ENCODE assay signal across 15 cellular contexts in the genomic region with DNA sequence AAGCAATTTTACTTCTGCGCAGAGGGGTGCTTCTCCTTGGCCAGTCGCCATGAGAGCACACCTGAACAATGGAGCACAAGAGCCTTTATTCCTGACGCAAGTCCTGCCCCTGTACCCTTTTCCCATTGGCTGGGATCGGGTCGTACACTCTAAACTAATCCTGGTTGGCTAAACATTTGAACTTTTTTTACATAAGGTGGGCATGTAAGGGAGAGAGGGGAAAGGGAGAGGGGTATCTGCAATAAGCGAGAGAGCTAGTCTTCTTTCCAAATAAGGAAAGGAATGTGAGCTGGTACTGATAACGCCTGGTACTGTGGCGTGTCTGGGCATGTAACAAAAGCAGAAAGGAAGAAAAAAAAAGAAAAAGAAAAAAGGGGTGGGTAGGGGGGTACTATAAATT. TPM values are rescaled to one million over a fixed set of nuclear protein-coding genes. Genes with fewer than 3 reads are reported as not detected.
DNase-seq lines count a peak whose midpoint lies in the region; ATAC-seq and TF ChIP-seq lines count a peak whose summit lies in the region.
"Had no signal": no experiment of that assay in that cellular context is flagged by ENCODE, and none has a peak within 500 bp of the region (broad histone marks: within the 10 kb centered on the region; RNA-seq: fewer than 3 reads in every experiment).

No MANE protein-coding gene starts in this region.

- peak overlapping the region; percentile 75; the same call in 1 of the 2 replicates for H3K4ac ChIP-seq in IMR-90 (ENCODE audit: low read depth, low read length)

- H4K91ac ChIP-seq in IMR-90 (ENCODE audit: insufficient read depth, low read depth, low read length): no peak overlapping the region

- H4K8ac ChIP-seq in IMR-90 (ENCODE audit: low read depth in 2 of 2, low read length in 2 of 2): peak overlapping the region; percentile 66 to 70; a peak in 3 of 4 replicates

- in situ Hi-C loops in IMR-90 (cut with MboI; ENCODE audit: low sequenced_read_pairs): no loop called here

- ATAC-seq in IMR-90 (ENCODE audit: low read depth) (no peak), HG02870 (IDR thresholded peaks at IDR 0.05; ENCODE audit: unreplicated experiment) (no peak)
- ATAC-seq: effector memory CD8-positive, alpha-beta T cell had no signal

- CTCF ChIA-PET in IMR-90 (lab: Yijun Ruan, JAX): no interaction called here

- TF ChIP-seq POLR2A in IMR-90 (IDR thresholded peaks at IDR 0.05; ENCODE audit: low read depth, low read length): no peak

- H3K9me1 ChIP-seq in IMR-90 (ENCODE audit: insufficient read depth, low read length): peaks cover 2% of the 10 kb centered on the region; the same call in 1 of the 2 replicates

- no peaks in the 10 kb centered on the region for H4K20me1 ChIP-seq in IMR-90 (ENCODE audit: insufficient read depth, low read length)

- no peak overlapping the region for H2AFZ ChIP-seq in IMR-90 (replicated peaks; ENCODE audit: low read length, poor library complexity)

- peak overlapping the region; percentile 55 for H2BK20ac ChIP-seq in IMR-90 (ENCODE audit: low read depth, low read length)

- no peak overlapping the region for H3K56ac ChIP-seq in IMR-90 (ENCODE audit: extremely low read depth, insufficient read depth, low read length)

- no peak for TF ChIP-seq CTCF in IMR-90 (conservative IDR thresholded peaks at IDR 0.05; ENCODE audit: low read depth, low read length)
- no peak for TF ChIP-seq CTCF in fibroblast of pulmonary artery (IDR thresholded peaks at IDR 0.05; ENCODE audit: low read length, missing control alignments)
- no peak for TF ChIP-seq CTCF in retinal pigment epithelial cell (conservative IDR thresholded peaks at IDR 0.05; ENCODE audit: low read depth, low read length)

- no peaks in the 10 kb centered on the region for H3K27me3 ChIP-seq in IMR-90 (ENCODE audit: control insufficient read depth, insufficient read depth, low read length)
- H3K27me3 ChIP-seq: ovary had no signal

- H3K4me1 ChIP-seq in IMR-90 (ENCODE audit: control insufficient read depth, insufficient read depth, low read length): peaks cover under 1% of the 10 kb centered on the region

- DNase-seq in IMR-90: no peak
- DNase-seq in NCI-H748 treated with DMSO at 0.1 percent for 48 hours (lab: John Stamatoyannopoulos, UW): peak; percentile 99
- DNase-seq in fibroblast of pulmonary artery (ENCODE audit: low read depth): peak; percentile 36
- peak; percentile 34 for DNase-seq in retinal pigment epithelial cell (ENCODE audit: low read depth)
- no peak for DNase-seq in hypothalamus (lab: John Stamatoyannopoulos, UW)
- no peak for DNase-seq in GM19238 (ENCODE audit: insufficient read length, low spot score)
- DNase-seq: AML-193; effector memory CD8-positive, alpha-beta T cell; foreskin fibroblast; NCI-H2227 treated with DMSO at 0.1 percent for 48 hours; ovary; T-helper 1 cell had no signal

- 69% methylated on average over 3 of the region's 8 CpGs; no CpG with 5 or more reads in 1 of the 2 experiments for WGBS in IMR-90 (ENCODE audit: extremely low coverage in 2 of 2, insufficient read length in 1 of 2), 2 experiments

- peak overlapping the region; percentile 54 for H2BK5ac ChIP-seq in IMR-90 (ENCODE audit: low read depth, low read length, poor library complexity, severe bottlenecking)

- H4K5ac ChIP-seq in IMR-90 (ENCODE audit: low read depth, low read length): peak overlapping the region; percentile 19; the same call in 1 of the 2 replicates

- H3K14ac ChIP-seq in IMR-90 (replicated peaks; ENCODE audit: low read depth, low read length): 0 out of 2 replicates have a peak overlapping the region, but pooled peaks have one; percentile 43

- H2BK15ac ChIP-seq in IMR-90 (ENCODE audit: low read depth, low read length): no peak overlapping the region

- no peak for TF ChIP-seq RAD21 in IMR-90 (IDR thresholded peaks at IDR 0.05; ENCODE audit: low read length)

- intact Hi-C loops in IMR-90 (cut with micrococcal nuclease): no loop called here

- no peak overlapping the region for H3K9ac ChIP-seq in IMR-90 (ENCODE audit: low read depth, low read length)

- BruUV-seq in IMR-90 (replicated peaks; lab: Mats Ljungman, UMichigan): no TSS peak

- H3K79me1 ChIP-seq in IMR-90 (ENCODE audit: low read depth in 1 of 2, low read length in 2 of 2): no peaks in the 10 kb centered on the region

- H3K9me3 ChIP-seq in IMR-90 (ENCODE audit: control insufficient read depth, insufficient read depth, low read length): no peaks in the 10 kb centered on the region
- H3K9me3 ChIP-seq: ovary had no signal

- H3K4me2 ChIP-seq in IMR-90 (ENCODE audit: low read depth, low read length): no peak overlapping the region

- H3K18ac ChIP-seq in IMR-90 (ENCODE audit: low read depth, low read length): peak overlapping the region; percentile 89; the same call in 1 of the 2 replicates

- H3K23ac ChIP-seq in IMR-90 (ENCODE audit: low read depth, low read length): no peak overlapping the region

- H2BK120ac ChIP-seq in IMR-90 (ENCODE audit: low read depth, low read length): peak overlapping the region; percentile 79

- no peaks in the 10 kb centered on the region for H3K36me3 ChIP-seq in IMR-90 (ENCODE audit: control insufficient read depth, insufficient read depth, low read length)
- H3K36me3 ChIP-seq: ovary had no signal

- H2AK9ac ChIP-seq in IMR-90 (replicated peaks; ENCODE audit: low read depth, low read length, poor library complexity): no peak overlapping the region

- no peak overlapping the region for H3K27ac ChIP-seq in IMR-90 (ENCODE audit: insufficient read depth, low read length)
- H3K27ac ChIP-seq: ovary, skin epidermis, VCaP had no signal

- H2AK5ac ChIP-seq in IMR-90 (ENCODE audit: low read depth, low read length): no peak overlapping the region

- dilution Hi-C loops in IMR-90 (cut with HindIII; ENCODE audit: low sequenced_read_pairs, unreplicated experiment): no loop called here

- POLR2A ChIA-PET in IMR-90 (lab: Charles Lee; ENCODE audit: unreplicated experiment): no interaction called here

- no peak overlapping the region for H3K4me3 ChIP-seq in IMR-90 (ENCODE audit: insufficient read depth, low read depth, low read length)
- no peak overlapping the region for H3K4me3 ChIP-seq in fibroblast of pulmonary artery (replicated peaks; ENCODE audit: low read depth, low read length)
- H3K4me3 ChIP-seq in retinal pigment epithelial cell (ENCODE audit: low read length): no peak overlapping the region
- H3K4me3 ChIP-seq: ovary, skin epidermis had no signal

TF ChIP-seq in IMR-90, 13 proteins besides CTCF, POLR2A, EP300 and RAD21:
- no peak for TF ChIP-seq CHD1 (IDR thresholded peaks at IDR 0.05; ENCODE audit: low read depth, low read length)
- no peak for TF ChIP-seq MAZ (IDR thresholded peaks at IDR 0.05; ENCODE audit: borderline replicate concordance, low read depth, low read length)
- TF ChIP-seq RFX5 (IDR thresholded peaks at IDR 0.05; ENCODE audit: low read depth, low read length): no peak
- TF ChIP-seq RCOR1 (IDR thresholded peaks at IDR 0.05; ENCODE audit: insufficient replicate concordance, low read length): no peak
- TF ChIP-seq MXI1 (IDR thresholded peaks at IDR 0.05; ENCODE audit: borderline replicate concordance, low read depth, low read length): no peak
- no peak for TF ChIP-seq FOS (IDR thresholded peaks at IDR 0.05; ENCODE audit: low read depth, low read length)
- TF ChIP-seq BHLHE40 (IDR thresholded peaks at IDR 0.05; ENCODE audit: low read depth, low read length): no peak
- no peak for TF ChIP-seq USF2 (IDR thresholded peaks at IDR 0.05; ENCODE audit: low read depth, low read length)
- TF ChIP-seq CEBPB (IDR thresholded peaks at IDR 0.05; ENCODE audit: low read depth, low read length): no peak
- TF ChIP-seq, protein P1, sequence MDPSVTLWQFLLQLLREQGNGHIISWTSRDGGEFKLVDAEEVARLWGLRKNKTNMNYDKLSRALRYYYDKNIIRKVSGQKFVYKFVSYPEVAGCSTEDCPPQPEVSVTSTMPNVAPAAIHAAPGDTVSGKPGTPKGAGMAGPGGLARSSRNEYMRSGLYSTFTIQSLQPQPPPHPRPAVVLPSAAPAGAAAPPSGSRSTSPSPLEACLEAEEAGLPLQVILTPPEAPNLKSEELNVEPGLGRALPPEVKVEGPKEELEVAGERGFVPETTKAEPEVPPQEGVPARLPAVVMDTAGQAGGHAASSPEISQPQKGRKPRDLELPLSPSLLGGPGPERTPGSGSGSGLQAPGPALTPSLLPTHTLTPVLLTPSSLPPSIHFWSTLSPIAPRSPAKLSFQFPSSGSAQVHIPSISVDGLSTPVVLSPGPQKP (IDR thresholded peaks at IDR 0.05; ENCODE audit: borderline replicate concordance, low read depth, low read length): no peak
- no peak for TF ChIP-seq NFE2L2 (IDR thresholded peaks at IDR 0.05; ENCODE audit: low read depth, low read length)
- TF ChIP-seq MAFK (IDR thresholded peaks at IDR 0.05; ENCODE audit: low read depth, low read length): no peak
- no peak for TF ChIP-seq SMC3 (IDR thresholded peaks at IDR 0.05; ENCODE audit: low read depth, low read length)

RNA-seq across cellular contexts. Expression of gene MFSD2A, which starts 21.8 kb away (rescaled TPM):
- 5.0 and 5.7 TPM in 2 replicates for total RNA-seq in IMR-90 (2012; rRNA removed)
- 6.7 and 7.3 TPM in 2 replicates for polyA plus RNA-seq in IMR-90 (2012; rRNA removed)
- polyA plus RNA-seq in IMR-90 (2012; cell fraction: cytosol; rRNA removed): 3.7 and 5.3 TPM in 2 replicates
- 13.7 and 18.4 TPM in 2 replicates for polyA plus RNA-seq in IMR-90 (2012; cell fraction: nucleus; rRNA removed; ENCODE audit: low replicate concordance)

Comparison
In these comparisons a context has a peak if more than half of its experiments do, and no peak if none do; other contexts are left out.
1. DNase-seq: peak in NCI-H748 treated with DMSO at 0.1 percent for 48 hours (single experiment), fibroblast of pulmonary artery (single experiment) and retinal pigment epithelial cell (single experiment); none in IMR-90 (single experiment), hypothalamus (0 of 51) and GM19238 (single experiment).